Comparison of ENCODE assay signal across 14 cellular contexts in genomic region chr1:209576392-209576791, GRCh38. TPM values are rescaled to one million over a fixed set of nuclear protein-coding genes. Genes with fewer than 3 reads are reported as not detected.
DNase-seq lines count a peak whose midpoint lies in the region; ATAC-seq and TF ChIP-seq lines count a peak whose summit lies in the region.
"Had no signal": no experiment of that assay in that cellular context is flagged by ENCODE, and none has a peak within 500 bp of the region (broad histone marks: within the 10 kb centered on the region; RNA-seq: fewer than 3 reads in every experiment).

No MANE protein-coding gene starts in this region.

- H3K9me2 ChIP-seq in HCT116 (ENCODE audit: insufficient read depth), result no peaks in the 10 kb centered on the region

- RAD21 ChIA-PET in HCT116 (lab: Charles Lee; ENCODE audit: low non-redundant PET in 1 of 2, low total read pairs in 2 of 2, uncharacterized antibody in 2 of 2, unreplicated experiment in 2 of 2), result interaction anchor here in 1 of 2 experiments (1.0 kb wide), 1 partner anchor 172 kb away, joined by 3 read pairs; no protein-coding TSS in a partner anchor

- peaks cover 0 to 9% of the 10 kb centered on the region in 2 experiments; a peak in 1 of 4 replicates for H3K4me1 ChIP-seq in HCT116 (ENCODE audit: control insufficient read depth in 1 of 2, insufficient read depth in 2 of 2, low read length in 2 of 2)
- H3K4me1 ChIP-seq: SJSA1, thyroid gland had no signal

- TF ChIP-seq CTCF in HCT116 (IDR thresholded peaks at IDR 0.05 in 2 of 3, conservative IDR thresholded peaks at IDR 0.05 in 1 of 3; ENCODE audit: borderline replicate concordance in 1 of 3, insufficient read depth in 1 of 3, low read depth in 2 of 3, low read length in 2 of 3), result no peak
- no peak for TF ChIP-seq CTCF in WERI-Rb-1 (IDR thresholded peaks at IDR 0.05; ENCODE audit: low read depth, low read length)

- H3K79me2 ChIP-seq in HCT116 (ENCODE audit: insufficient read depth, low read length), result no peaks in the 10 kb centered on the region

- CTCF ChIA-PET in HCT116 (lab: Charles Lee), result interaction anchor here (0.6 to 3.2 kb wide), 16 partner anchors 9 to 251 kb away, joined by 3 to 22 read pairs (median 4); partner anchors contain the start of genes C1orf74 and UTP25

- no peak overlapping the region for H3K9ac ChIP-seq in HCT116 (ENCODE audit: low read length)

- TF ChIP-seq POLR2A in HCT116 (IDR thresholded peaks at IDR 0.05; ENCODE audit: borderline replicate concordance, extremely low read depth, insufficient read depth, insufficient read length), result no peak

- H3K27me3 ChIP-seq in HCT116 (ENCODE audit: insufficient read depth, low read length) (0 out of 2 replicates have a peak, but pooled peaks cover 16% of the 10 kb centered on the region), WERI-Rb-1 (ENCODE audit: insufficient read depth, low read depth, severe bottlenecking) (peaks cover 80% of the 10 kb centered on the region)
- H3K27me3 ChIP-seq: thyroid gland had no signal

- H3K4me2 ChIP-seq in HCT116 (ENCODE audit: low read length), result peak overlapping the region; percentile 27; the same call in 1 of the 2 replicates

- H2AFZ ChIP-seq in HCT116 (ENCODE audit: low read depth, low read length, poor library complexity, severe bottlenecking), result no peak overlapping the region

- no peak overlapping the region for H3K4me3 ChIP-seq in HCT116 (replicated peaks in 1 of 2; ENCODE audit: low read depth in 1 of 2, low read length in 2 of 2)
- H3K4me3 ChIP-seq in WERI-Rb-1 (ENCODE audit: low read depth, low read length), result no peak overlapping the region
- H3K4me3 ChIP-seq: dorsolateral prefrontal cortex, SJSA1, thyroid gland had no signal

- POLR2A ChIA-PET in HCT116 (lab: Charles Lee), result no interaction called here

- H3K36me3 ChIP-seq in HCT116 (ENCODE audit: control insufficient read depth in 1 of 2, insufficient read depth in 2 of 2, low read length in 2 of 2) (no peaks in the 10 kb centered on the region), WERI-Rb-1 (no peaks in the 10 kb centered on the region)
- H3K36me3 ChIP-seq: SJSA1, thyroid gland had no signal

- H3K27ac ChIP-seq in HCT116 (ENCODE audit: low read depth, low read length) (no peak overlapping the region), WERI-Rb-1 (no peak overlapping the region)
- H3K27ac ChIP-seq: SJSA1, thyroid gland had no signal

- DNase-seq in HCT116 (ENCODE audit: low read depth, low spot score), result no peak
- DNase-seq in WERI-Rb-1, result peak; percentile 12
- DNase-seq in iPS-NIHi11 (ENCODE audit: low spot score), result peak; percentile 45
- DNase-seq in NCI-H345 treated with DMSO at 0.1 percent for 48 hours (lab: John Stamatoyannopoulos, UW; ENCODE audit: unreplicated experiment), result no peak
- no peak for DNase-seq in SIG-M5 (lab: John Stamatoyannopoulos, UW)

- no peak for TF ChIP-seq RAD21 in HCT116 (IDR thresholded peaks at IDR 0.05; ENCODE audit: low read depth)

- no peaks in the 10 kb centered on the region for H3K9me3 ChIP-seq in HCT116 (ENCODE audit: control insufficient read depth in 1 of 2, insufficient read depth in 1 of 2, low read depth in 1 of 2, low read length in 2 of 2)
- H3K9me3 ChIP-seq in WERI-Rb-1 (ENCODE audit: severe bottlenecking), result no peaks in the 10 kb centered on the region
- H3K9me3 ChIP-seq: SJSA1, thyroid gland had no signal

- ATAC-seq in GM19397 (IDR thresholded peaks at IDR 0.05; ENCODE audit: unreplicated experiment) (peak; percentile 11), HCT116 (peak; percentile 53), HG03378 (IDR thresholded peaks at IDR 0.05; ENCODE audit: unreplicated experiment) (no peak)

- BruUV-seq in HCT116 (replicated peaks; lab: Mats Ljungman, UMichigan), result no TSS peak

- H4K20me1 ChIP-seq in HCT116 (ENCODE audit: insufficient read depth), result no peaks in the 10 kb centered on the region

- intact Hi-C loops in HCT116 (cut with micrococcal nuclease), result loop anchor here (1.0 to 5.0 kb wide), 5 partner anchors 26 to 411 kb away; no protein-coding TSS in a partner anchor

TF ChIP-seq in HCT116, 20 proteins besides CTCF, POLR2A, EP300 and RAD21:
- TF ChIP-seq YY1 (IDR thresholded peaks at IDR 0.05; ENCODE audit: extremely low read depth, insufficient replicate concordance, low read depth, low read length) (no peak), SP1 (IDR thresholded peaks at IDR 0.05; ENCODE audit: low read depth) (no peak), ELF1 (IDR thresholded peaks at IDR 0.05; ENCODE audit: borderline replicate concordance, low read depth) (no peak), ZFX (IDR thresholded peaks at IDR 0.05) (no peak), JUND (IDR thresholded peaks at IDR 0.05) (no peak), EGR1 (IDR thresholded peaks at IDR 0.05; ENCODE audit: low read depth) (no peak), CBX3 (IDR thresholded peaks at IDR 0.05; ENCODE audit: low read depth) (no peak), TCF7L2 (IDR thresholded peaks at IDR 0.05; ENCODE audit: borderline replicate concordance, extremely low read depth, insufficient read depth, insufficient read length) (no peak), EZH2phosphoT487 (IDR thresholded peaks at IDR 0.05; ENCODE audit: borderline replicate concordance) (no peak), CEBPB (IDR thresholded peaks at IDR 0.05; ENCODE audit: low read depth) (no peak), ZBTB33 (IDR thresholded peaks at IDR 0.05; ENCODE audit: extremely low read depth, insufficient replicate concordance, low read length) (no peak), SRF (IDR thresholded peaks at IDR 0.05; ENCODE audit: low read depth) (no peak), EZH2 (IDR thresholded peaks at IDR 0.05) (no peak), POLR2AphosphoS5 (IDR thresholded peaks at IDR 0.05; ENCODE audit: low read depth, low read length) (no peak), MAX (IDR thresholded peaks at IDR 0.05) (no peak), REST (IDR thresholded peaks at IDR 0.05; ENCODE audit: low read depth) (no peak), ZNF274 (IDR thresholded peaks at IDR 0.05; ENCODE audit: low read depth, low read length) (no peak)

RNA-seq across cellular contexts. Expression of gene CAMK1G, which starts 7.1 kb away (rescaled TPM):
- total RNA-seq in HCT116 (2021; ENCODE audit: unreplicated experiment), result not detected
- polyA plus RNA-seq in HCT116 (2012), result 0.03 and 0.16 TPM in 2 replicates
- total RNA-seq: activated CD4-positive, alpha-beta T cell treated with anti-CD3 and anti-CD28 coated beads, Interleukin-2, amount 10 ng/mL, durations not matched to agents 7 days and 5 days; activated naive CD8-positive, alpha-beta T cell treated with anti-CD3 and anti-CD28 coated beads, Interleukin-2, amount 10 ng/mL, durations not matched to agents 7 days and 5 days; CD4-positive, alpha-beta T cell; lung microvascular endothelial cell; thyroid gland had no signal

Comparison
In these comparisons a context has a peak if more than half of its experiments do, and no peak if none do; other contexts are left out.
1. DNase-seq: peak in WERI-Rb-1 (single experiment) and iPS-NIHi11 (single experiment); none in HCT116 (single experiment), NCI-H345 treated with DMSO at 0.1 percent for 48 hours (single experiment) and SIG-M5 (single experiment).